In the genomic region with DNA sequence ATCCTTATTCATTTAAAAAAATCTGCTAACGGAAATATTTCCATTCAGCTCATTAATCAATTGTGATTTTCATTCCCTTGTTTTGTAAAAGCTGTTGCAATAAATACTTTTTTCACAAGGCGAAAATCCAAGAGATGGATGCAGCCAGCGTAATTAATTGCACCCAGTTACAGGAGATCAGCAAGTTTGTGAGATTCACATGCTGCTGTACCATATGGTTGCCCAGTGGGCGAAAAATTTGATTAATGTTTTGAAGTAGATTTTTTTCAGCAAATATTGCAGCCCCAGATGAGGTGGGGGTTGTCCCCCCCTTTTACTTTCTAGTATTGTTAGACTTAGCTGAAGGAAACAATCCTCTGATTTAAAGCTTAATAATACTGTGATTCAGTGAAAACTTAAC, we compare ENCODE assay signal across 16 cellular contexts.
A peak's percentile ranks its signal among the peaks of the same experiment; 100 is the strongest.
DNase-seq lines count a peak whose midpoint lies in the region; ATAC-seq and TF ChIP-seq lines count a peak whose summit lies in the region.
"Had no signal": no experiment of that assay in that cellular context is flagged by ENCODE, and none has a peak within 500 bp of the region (broad histone marks: within the 10 kb centered on the region; RNA-seq: fewer than 3 reads in every experiment).

No MANE protein-coding gene starts in this region.

- H3K4me2 ChIP-seq in osteoblast (ENCODE audit: insufficient read depth, low read length), result no peak overlapping the region

- no peak overlapping the region for H2AFZ ChIP-seq in osteoblast (ENCODE audit: low read length)

- H3K27ac ChIP-seq in HEK293 (ENCODE audit: extremely low read depth, low read depth, low read length), result no peak overlapping the region
- H3K27ac ChIP-seq in osteoblast (ENCODE audit: low read depth, low read length), result no peak overlapping the region

- no peaks in the 10 kb centered on the region for H3K9me3 ChIP-seq in HEK293 (ENCODE audit: control insufficient read depth, insufficient read depth, low read depth, low read length)
- H3K9me3 ChIP-seq in osteoblast (ENCODE audit: low read depth, low read length), result no peaks in the 10 kb centered on the region
- H3K9me3 ChIP-seq: BE2C, Caco-2 had no signal

- TF ChIP-seq CTCF in HEK293 (tag by site-specific recombination; IDR thresholded peaks at IDR 0.05), result no peak
- TF ChIP-seq CTCF in osteoblast (IDR thresholded peaks at IDR 0.05; ENCODE audit: extremely low read depth, low read depth, low read length), result no peak

- no peaks in the 10 kb centered on the region for H4K20me1 ChIP-seq in osteoblast (ENCODE audit: insufficient read depth, low read length)

- H3K36me3 ChIP-seq in HEK293 (ENCODE audit: control insufficient read depth in 2 of 2, insufficient read depth in 1 of 2, low read length in 2 of 2) (no peaks in the 10 kb centered on the region), osteoblast (ENCODE audit: insufficient read depth, low read length) (no peaks in the 10 kb centered on the region)
- H3K36me3 ChIP-seq: BE2C had no signal

- peaks cover 12% of the 10 kb centered on the region for H3K4me1 ChIP-seq in HEK293 (ENCODE audit: control insufficient read depth, insufficient read depth, low read length)
- no peaks in the 10 kb centered on the region for H3K4me1 ChIP-seq in osteoblast (ENCODE audit: insufficient read depth, low read length)
- H3K4me1 ChIP-seq: BE2C had no signal

- no peaks in the 10 kb centered on the region for H3K27me3 ChIP-seq in osteoblast (ENCODE audit: insufficient read depth, low read length)
- H3K27me3 ChIP-seq: BE2C had no signal

- DNase-seq in NCI-H2171 treated with DMSO at 0.1 percent for 48 hours (lab: John Stamatoyannopoulos, UW), result peak; percentile 91
- DNase-seq in cerebellum (ENCODE audit: low spot score), result peak; percentile 63
- peak; percentile 39 for DNase-seq in retina
- DNase-seq in stimulated activated CD4-positive, alpha-beta T cell treated with anti-CD3 and anti-CD28 coated beads, Interleukin-12 subunit alpha, Interleukin-12 subunit beta, amount 100 ng/mL, for 4 hours, result no peak
- no peak for DNase-seq in osteoblast (ENCODE audit: insufficient read length, low spot score, missing footprints)
- no peak for DNase-seq in activated gamma-delta T cell treated with Interleukin-2 at 50 U/mL for 16 hours
- DNase-seq: ACHN; BE2C; Caco-2; CD4-positive, CD25-positive, alpha-beta regulatory T cell; CD8-positive, alpha-beta memory T cell; DMS79 treated with DMSO at 0.1 percent for 48 hours; H9 had no signal

- ATAC-seq in GM18858 (IDR thresholded peaks at IDR 0.05; ENCODE audit: unreplicated experiment), result no peak
- ATAC-seq: GM12878 had no signal

- H3K79me2 ChIP-seq in osteoblast (ENCODE audit: insufficient read depth, low read length), result no peaks in the 10 kb centered on the region

- H3K4me3 ChIP-seq in HEK293 (ENCODE audit: low read depth, low read length), result no peak overlapping the region
- H3K4me3 ChIP-seq in osteoblast (ENCODE audit: insufficient read depth, low read length), result no peak overlapping the region
- H3K4me3 ChIP-seq: GM12878 had no signal

- POLR2A ChIA-PET in HEK293 (lab: Yijun Ruan, JAX), result no interaction called here

- CTCF ChIA-PET in HEK293 (lab: Yijun Ruan, JAX), result no interaction called here

TF ChIP-seq in HEK293, 187 proteins besides CTCF, POLR2A, EP300 and RAD21:
- no peak for TF ChIP-seq HOXA7 (CRISPR knock-in tag; IDR thresholded peaks at IDR 0.05; ENCODE audit: borderline replicate concordance)
- TF ChIP-seq, protein P1, sequence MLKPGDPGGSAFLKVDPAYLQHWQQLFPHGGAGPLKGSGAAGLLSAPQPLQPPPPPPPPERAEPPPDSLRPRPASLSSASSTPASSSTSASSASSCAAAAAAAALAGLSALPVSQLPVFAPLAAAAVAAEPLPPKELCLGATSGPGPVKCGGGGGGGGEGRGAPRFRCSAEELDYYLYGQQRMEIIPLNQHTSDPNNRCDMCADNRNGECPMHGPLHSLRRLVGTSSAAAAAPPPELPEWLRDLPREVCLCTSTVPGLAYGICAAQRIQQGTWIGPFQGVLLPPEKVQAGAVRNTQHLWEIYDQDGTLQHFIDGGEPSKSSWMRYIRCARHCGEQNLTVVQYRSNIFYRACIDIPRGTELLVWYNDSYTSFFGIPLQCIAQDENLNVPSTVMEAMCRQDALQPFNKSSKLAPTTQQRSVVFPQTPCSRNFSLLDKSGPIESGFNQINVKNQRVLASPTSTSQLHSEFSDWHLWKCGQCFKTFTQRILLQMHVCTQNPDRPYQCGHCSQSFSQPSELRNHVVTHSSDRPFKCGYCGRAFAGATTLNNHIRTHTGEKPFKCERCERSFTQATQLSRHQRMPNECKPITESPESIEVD (tag by site-specific recombination; IDR thresholded peaks at IDR 0.05), result 0 out of 2 replicates have a peak, but pooled peaks have one; percentile 36

Comparison
In these comparisons a context has a peak if more than half of its experiments do, and no peak if none do; other contexts are left out.
1. DNase-seq: peak in NCI-H2171 treated with DMSO at 0.1 percent for 48 hours (single experiment), cerebellum (single experiment) and retina (single experiment); none in stimulated activated CD4-positive, alpha-beta T cell treated with anti-CD3 and anti-CD28 coated beads, Interleukin-12 subunit alpha, Interleukin-12 subunit beta, amount 100 ng/mL, for 4 hours (single experiment), osteoblast (single experiment) and activated gamma-delta T cell treated with Interleukin-2 at 50 U/mL for 16 hours (single experiment).